Comparison of ENCODE assay signal across 23 cellular contexts in genomic region chr3:187888658-187889057, GRCh38.
"Had no signal": no experiment of that assay in that cellular context is flagged by ENCODE, and none has a peak within 500 bp of the region (broad histone marks: within the 10 kb centered on the region; RNA-seq: fewer than 3 reads in every experiment).

No MANE protein-coding gene starts in this region.

- H3K9me3 Mint-ChIP-seq: naive B cell had no signal

- H3K4me3 ChIP-seq: adrenal gland, ascending aorta, SK-N-MC, stomach, tibial nerve had no signal

- H3K27ac Mint-ChIP-seq: activated CD4-positive, alpha-beta T cell treated with anti-CD3 and anti-CD28 coated beads for 36 hours; activated naive CD8-positive, alpha-beta T cell; activated T-helper 2 cell treated with anti-CD3 and anti-CD28 coated beads, Interferon-gamma antibody, Interleukin-2, Interleukin-4, amounts not matched to agents 10 μg/mL and 5 μg/mL and 100 μg/mL, durations not matched to agents 14 hours and 24 hours and 36 hours; brain had no signal

- H3K27ac ChIP-seq: ascending aorta, SK-N-MC had no signal

- H3K27me3 ChIP-seq: adrenal gland, ascending aorta, stomach, tibial nerve had no signal

- ATAC-seq: activated CD4-positive, alpha-beta T cell treated with anti-CD3 and anti-CD28 coated beads for 36 hours; activated CD8-positive, alpha-beta memory T cell treated with anti-CD3 and anti-CD28 coated beads, Interleukin-2, amount 10 ng/mL, durations not matched to agents 7 days and 5 days; activated CD8-positive, alpha-beta T cell treated with anti-CD3 and anti-CD28 coated beads, Interleukin-2, amount 10 ng/mL, durations not matched to agents 7 days and 5 days; stimulated activated naive B cell treated with anti-CD40 and anti-IgM and Interleukin-4, amounts not matched to agents 10 μg/mL and 1 μg/mL and 100 μg/mL, for 72 hours had no signal

- DNase-seq: activated CD4-positive, alpha-beta T cell treated with anti-CD3 and anti-CD28 coated beads for 36 hours; activated CD4-positive, CD25-positive, alpha-beta regulatory T cell; activated CD8-positive, alpha-beta memory T cell treated with anti-CD3 and anti-CD28 coated beads, Interleukin-2, amount 10 ng/mL, durations not matched to agents 7 days and 5 days; activated CD8-positive, alpha-beta T cell treated with anti-CD3 and anti-CD28 coated beads, Interleukin-2, amount 10 ng/mL, durations not matched to agents 7 days and 5 days; activated naive CD4-positive, alpha-beta T cell; activated T-cell treated with anti-CD3 and anti-CD28 coated beads, Interleukin-2, amount 50 U/mL, for 48 hours; adrenal gland; caudate nucleus; head of caudate nucleus; mammary epithelial cell; naive B cell; nucleus accumbens; posterior cingulate gyrus; stimulated activated CD4-positive, alpha-beta T cell treated with anti-CD3 and anti-CD28 coated beads, Interleukin-15, amount 100 ng/mL, for 24 hours; stimulated activated CD4-positive, alpha-beta T cell treated with anti-CD3 and anti-CD28 coated beads, Interleukin-2, amount 100 ng/mL, for 24 hours; stimulated activated naive B cell treated with anti-CD40 and anti-IgM and Interleukin-4, amounts not matched to agents 10 μg/mL and 1 μg/mL and 100 μg/mL, for 72 hours; stomach had no signal

- H3K36me3 Mint-ChIP-seq: activated naive CD8-positive, alpha-beta T cell; brain; naive B cell; stimulated activated naive B cell treated with anti-CD40 and anti-IgM and Interleukin-4, amounts not matched to agents 10 μg/mL and 1 μg/mL and 100 μg/mL, for 72 hours had no signal

- H3K9me3 ChIP-seq: adrenal gland, ascending aorta, stomach, tibial nerve had no signal

- H3K4me1 ChIP-seq: ascending aorta had no signal

- H3K4me1 Mint-ChIP-seq: brain had no signal

- H3K4me3 Mint-ChIP-seq: activated CD4-positive, alpha-beta T cell treated with anti-CD3 and anti-CD28 coated beads for 36 hours; activated CD8-positive, alpha-beta memory T cell treated with anti-CD3 and anti-CD28 coated beads, Interleukin-2, amount 10 ng/mL, durations not matched to agents 7 days and 5 days; activated CD8-positive, alpha-beta T cell treated with anti-CD3 and anti-CD28 coated beads, Interleukin-2, amount 10 ng/mL, durations not matched to agents 7 days and 5 days; activated naive CD8-positive, alpha-beta T cell; brain; naive B cell; stimulated activated naive B cell treated with anti-CD40 and anti-IgM and Interleukin-4, amounts not matched to agents 10 μg/mL and 1 μg/mL and 100 μg/mL, for 72 hours had no signal

- H3K36me3 ChIP-seq: adrenal gland, ascending aorta, stomach, tibial nerve had no signal

- H3K27me3 Mint-ChIP-seq: activated naive CD8-positive, alpha-beta T cell; brain had no signal
